Comparison of ENCODE assay signal across 9 cellular contexts in genomic region chr22:37518509-37519267, GRCh38. TPM values are rescaled to one million over a fixed set of nuclear protein-coding genes. Genes with fewer than 3 reads are reported as not detected.
DNase-seq lines count a peak whose midpoint lies in the region; TF ChIP-seq lines count a peak whose summit lies in the region.
"Had no signal": no experiment of that assay in that cellular context is flagged by ENCODE, and none has a peak within 500 bp of the region (broad histone marks: within the 10 kb centered on the region; RNA-seq: fewer than 3 reads in every experiment).

No MANE protein-coding gene starts in this region.

- H3K4me3 Mint-ChIP-seq in activated CD4-positive, alpha-beta T cell treated with anti-CD3 and anti-CD28 coated beads, Interleukin-2, amount 10 ng/mL, durations not matched to agents 7 days and 5 days = peak overlapping the region; percentile 26

- POLR2A ChIA-PET in activated CD4-positive, alpha-beta T cell treated with anti-CD3 and anti-CD28 coated beads, Interleukin-2, amount 10 ng/mL, durations not matched to agents 7 days and 5 days (lab: Charles Lee) = no interaction called here

- H3K36me3 ChIP-seq in breast epithelium = no peaks in the 10 kb centered on the region
- H3K36me3 ChIP-seq in tibial nerve = peaks cover 0 to 21% (median 0%) of the 10 kb centered on the region in 3 donors

- no peaks in the 10 kb centered on the region for H3K36me3 Mint-ChIP-seq in activated CD4-positive, alpha-beta T cell treated with anti-CD3 and anti-CD28 coated beads, Interleukin-2, amount 10 ng/mL, durations not matched to agents 7 days and 5 days (ENCODE audit: low read depth)

- peak overlapping the region; percentile 83 to 86 for H3K27ac ChIP-seq in breast epithelium
- peak overlapping the region; percentile 77 to 92 (median 86) for H3K27ac ChIP-seq in tibial nerve

- CTCF ChIA-PET in activated CD4-positive, alpha-beta T cell treated with anti-CD3 and anti-CD28 coated beads, Interleukin-2, amount 10 ng/mL, durations not matched to agents 7 days and 5 days (lab: Charles Lee) = interaction anchor here (1.1 to 2.1 kb wide), 5 partner anchors 10 to 48 kb away, joined by 3 to 6 read pairs (median 5); no protein-coding TSS in a partner anchor

- H3K27me3 ChIP-seq in breast epithelium (no peaks in the 10 kb centered on the region), tibial nerve (peaks cover 0 to 9% of the 10 kb centered on the region in 2 donors)

- H3K9me3 ChIP-seq in breast epithelium (no peaks in the 10 kb centered on the region), tibial nerve (no peaks in the 10 kb centered on the region)

- DNase-seq in activated CD4-positive, alpha-beta T cell treated with anti-CD3 and anti-CD28 coated beads, Interleukin-2, amount 10 ng/mL, durations not matched to agents 7 days and 5 days = no peak
- no peak for DNase-seq in activated CD4-positive, alpha-beta T cell treated with anti-CD3 and anti-CD28 coated beads for 48 hours
- DNase-seq in breast epithelium (ENCODE audit: low spot score in 2 of 2) = no peak
- DNase-seq in lower leg skin (ENCODE audit: low spot score in 2 of 2) = no peak
- DNase-seq in tibial nerve (ENCODE audit: low spot score in 2 of 2) = no peak
- no peak for DNase-seq in GOT3 (lab: John Stamatoyannopoulos, UW)
- no peak for DNase-seq in hepatic stellate cell (ENCODE audit: low spot score)
- no peak for DNase-seq in T-helper 9 cell
- DNase-seq: GDM1 had no signal

- WGBS in lower leg skin, 2 donors = 9 to 14% methylated on average over 31 to 41 of the region's 63 CpGs
- 17 to 29% methylated on average over 15 to 50 of the region's 63 CpGs for WGBS in tibial nerve, 2 donors

- H3K4me1 ChIP-seq in breast epithelium (no peaks in the 10 kb centered on the region), tibial nerve (peaks cover 0 to 49% (median 12%) of the 10 kb centered on the region in 4 donors)

- TF ChIP-seq EP300 in tibial nerve (IDR thresholded peaks at IDR 0.05) = no peak

- intact Hi-C loops in breast epithelium (cut with DNase I; ENCODE audit: low total_unique reads) (no loop called here), lower leg skin (cut with DNase I; ENCODE audit: low total_unique reads) (no loop called here)

- no peak for TF ChIP-seq POLR2A in breast epithelium (IDR thresholded peaks at IDR 0.05)
- no peak for TF ChIP-seq POLR2A in lower leg skin (IDR thresholded peaks at IDR 0.05)
- no peak for TF ChIP-seq POLR2A in tibial nerve (IDR thresholded peaks at IDR 0.05)

- no peak for TF ChIP-seq CTCF in breast epithelium (IDR thresholded peaks at IDR 0.05)
- TF ChIP-seq CTCF in lower leg skin (IDR thresholded peaks at IDR 0.05) = no peak
- TF ChIP-seq CTCF in tibial nerve (IDR thresholded peaks at IDR 0.05) = no peak

- H3K4me1 Mint-ChIP-seq in activated CD4-positive, alpha-beta T cell treated with anti-CD3 and anti-CD28 coated beads, Interleukin-2, amount 10 ng/mL, durations not matched to agents 7 days and 5 days = peaks cover 9% of the 10 kb centered on the region

- H3K9me3 Mint-ChIP-seq in activated CD4-positive, alpha-beta T cell treated with anti-CD3 and anti-CD28 coated beads, Interleukin-2, amount 10 ng/mL, durations not matched to agents 7 days and 5 days = no peaks in the 10 kb centered on the region

- peaks cover 61% of the 10 kb centered on the region for H3K27me3 Mint-ChIP-seq in activated CD4-positive, alpha-beta T cell treated with anti-CD3 and anti-CD28 coated beads, Interleukin-2, amount 10 ng/mL, durations not matched to agents 7 days and 5 days

- no peak overlapping the region for H3K27ac Mint-ChIP-seq in activated CD4-positive, alpha-beta T cell treated with anti-CD3 and anti-CD28 coated beads, Interleukin-2, amount 10 ng/mL, durations not matched to agents 7 days and 5 days

- H3K4me3 ChIP-seq in breast epithelium (peak overlapping the region; percentile 46 to 99 (median 81)), lower leg skin (ENCODE audit: low read depth, poor library complexity, severe bottlenecking) (peak overlapping the region; percentile 43), tibial nerve (peak overlapping the region; percentile 48 to 67 (median 56))

RNA-seq across cellular contexts. Expression of gene CARD10, which starts 0.5 kb away (rescaled TPM):
- total RNA-seq in activated CD4-positive, alpha-beta T cell treated with anti-CD3 and anti-CD28 coated beads, Interleukin-2, amount 10 ng/mL, durations not matched to agents 7 days and 5 days = not detected
- 10 to 100 TPM in 2 of 3 donors, 1 to 10 TPM in 1; 2.9 to 12.1 (median 10.2) TPM for total RNA-seq in breast epithelium
- total RNA-seq in lower leg skin = 10 to 100 TPM; 13.2 to 22.5 (median 18.6) TPM
- 10 to 100 TPM; 12.5 to 21.6 (median 17.0) TPM for total RNA-seq in tibial nerve

RNA-seq across cellular contexts. Expression of gene MFNG, which starts 32.5 kb away (rescaled TPM):
- 100 to 1,000 TPM; 218 to 219 TPM for total RNA-seq in activated CD4-positive, alpha-beta T cell treated with anti-CD3 and anti-CD28 coated beads, Interleukin-2, amount 10 ng/mL, durations not matched to agents 7 days and 5 days
- total RNA-seq in breast epithelium (10 to 100 TPM in 2 of 3 donors, 1 to 10 TPM in 1; 9.4 to 20.6 (median 17.8) TPM), lower leg skin (10 to 100 TPM in 1 of 4 donors, 1 to 10 TPM in 3; 5.7 to 13.0 (median 6.3) TPM), tibial nerve (10 to 100 TPM; 11.7 to 24.9 (median 19.4) TPM)

RNA-seq across cellular contexts. Expression of gene CDC42EP1, which starts 41.6 kb away (rescaled TPM):
- total RNA-seq in activated CD4-positive, alpha-beta T cell treated with anti-CD3 and anti-CD28 coated beads, Interleukin-2, amount 10 ng/mL, durations not matched to agents 7 days and 5 days = under 1 TPM in 1 of 2 experiments, not detected in 1; 0.30 TPM
- total RNA-seq in breast epithelium (10 to 100 TPM; 13.8 to 43.0 (median 29.8) TPM), lower leg skin (10 to 100 TPM; 44.4 to 80.1 (median 70.5) TPM), tibial nerve (10 to 100 TPM; 28.4 to 53.4 (median 33.4) TPM)

Comparison
In these comparisons a context has a peak if more than half of its experiments do, and no peak if none do; other contexts are left out.
1. RNA of gene MFNG, which starts 32.5 kb away (total RNA-seq): 218 to 219 TPM in activated CD4-positive, alpha-beta T cell treated with anti-CD3 and anti-CD28 coated beads, Interleukin-2, amount 10 ng/mL, durations not matched to agents 7 days and 5 days; 11.7 to 24.9 TPM in tibial nerve, 9.4 to 20.6 TPM in breast epithelium and 5.7 to 13.0 TPM in lower leg skin; every median in the first group is over 4 times any median in the second.
2. RNA of gene CDC42EP1, which starts 41.6 kb away (total RNA-seq): 44.4 to 80.1 TPM in lower leg skin, 28.4 to 53.4 TPM in tibial nerve and 13.8 to 43.0 TPM in breast epithelium; 0.30 TPM in activated CD4-positive, alpha-beta T cell treated with anti-CD3 and anti-CD28 coated beads, Interleukin-2, amount 10 ng/mL, durations not matched to agents 7 days and 5 days; every median in the first group is over 10 times any median in the second.
3. Peak in every context shown above with its lines, with median percentiles within 50 percentile points of each other: H3K4me3 ChIP-seq.